Comparison of ENCODE assay signal across 20 cellular contexts in genomic region chr13:83876546-83876945, GRCh38. TPM values are rescaled to one million over a fixed set of nuclear protein-coding genes. Genes with fewer than 3 reads are reported as not detected.
DNase-seq lines count a peak whose midpoint lies in the region; ATAC-seq and TF ChIP-seq lines count a peak whose summit lies in the region.
"Had no signal": no experiment of that assay in that cellular context is flagged by ENCODE, and none has a peak within 500 bp of the region (broad histone marks: within the 10 kb centered on the region; RNA-seq: fewer than 3 reads in every experiment).

No MANE protein-coding gene starts in this region.

- peaks cover 39% of the 10 kb centered on the region for H3K27me3 Mint-ChIP-seq in activated T-helper 17 cell treated with anti-CD3 and anti-CD28 coated beads, Interleukin-2, amount 50 U/mL, for 72 hours

- H3K4me1 Mint-ChIP-seq in activated T-helper 17 cell treated with anti-CD3 and anti-CD28 coated beads, Interleukin-2, amount 50 U/mL, for 72 hours, result peaks cover 12% of the 10 kb centered on the region
- H3K4me1 Mint-ChIP-seq: activated naive CD4-positive, alpha-beta T cell treated with anti-CD3 and anti-CD28 coated beads, Interleukin-2, amount 10 ng/mL, durations not matched to agents 7 days and 5 days; central memory CD8-positive, alpha-beta T cell had no signal

- peak overlapping the region; percentile 53 for H3K27ac Mint-ChIP-seq in activated T-helper 17 cell treated with anti-CD3 and anti-CD28 coated beads, Interleukin-2, amount 50 U/mL, for 72 hours
- H3K27ac Mint-ChIP-seq: activated naive CD4-positive, alpha-beta T cell treated with anti-CD3 and anti-CD28 coated beads, Interleukin-2, amount 10 ng/mL, durations not matched to agents 7 days and 5 days; CD8-positive, alpha-beta memory T cell had no signal

- H3K27me3 ChIP-seq in right cardiac atrium (ENCODE audit: control insufficient read depth, insufficient read depth), result no peaks in the 10 kb centered on the region
- H3K27me3 ChIP-seq in A673 (replicated peaks; ENCODE audit: insufficient read depth, low read depth, low read length, poor library complexity), result peaks cover 15% of the 10 kb centered on the region

- peak overlapping the region; percentile 6 for H3K4me3 Mint-ChIP-seq in activated T-helper 17 cell treated with anti-CD3 and anti-CD28 coated beads, Interleukin-2, amount 50 U/mL, for 72 hours
- H3K4me3 Mint-ChIP-seq: activated naive CD4-positive, alpha-beta T cell treated with anti-CD3 and anti-CD28 coated beads, Interleukin-2, amount 10 ng/mL, durations not matched to agents 7 days and 5 days; CD8-positive, alpha-beta memory T cell; central memory CD8-positive, alpha-beta T cell had no signal

- in situ Hi-C loops in KBM-7 (cut with MboI; ENCODE audit: low pct_unique_long_range_greater_than_20kb, low sequenced_read_pairs), result no loop called here

- no peaks in the 10 kb centered on the region for H3K4me1 ChIP-seq in right cardiac atrium (ENCODE audit: control insufficient read depth, insufficient read depth, low read length)
- H3K4me1 ChIP-seq in A673 (ENCODE audit: insufficient read depth, low read length, poor library complexity, severe bottlenecking), result peaks cover 7% of the 10 kb centered on the region

- H3K9me3 Mint-ChIP-seq in activated T-helper 17 cell treated with anti-CD3 and anti-CD28 coated beads, Interleukin-2, amount 50 U/mL, for 72 hours, result peaks cover under 1% of the 10 kb centered on the region
- H3K9me3 Mint-ChIP-seq: activated naive CD4-positive, alpha-beta T cell treated with anti-CD3 and anti-CD28 coated beads, Interleukin-2, amount 10 ng/mL, durations not matched to agents 7 days and 5 days; central memory CD8-positive, alpha-beta T cell had no signal

- CTCF ChIA-PET in A673 (lab: Charles Lee), result no interaction called here

- no peak for TF ChIP-seq CTCF in A673 (conservative IDR thresholded peaks at IDR 0.05; ENCODE audit: low read depth, low read length)

- H3K9me3 ChIP-seq in right cardiac atrium (ENCODE audit: control insufficient read depth, low read length), result peaks cover 2% of the 10 kb centered on the region
- no peaks in the 10 kb centered on the region for H3K9me3 ChIP-seq in A673 (ENCODE audit: low read depth, low read length, poor library complexity, severe bottlenecking)

- intact Hi-C loops in right cardiac atrium (cut with DNase I), result no loop called here
- intact Hi-C loops in A673 (cut with micrococcal nuclease; ENCODE audit: unreplicated experiment), result no loop called here

- peaks cover 5% of the 10 kb centered on the region for H3K36me3 Mint-ChIP-seq in activated T-helper 17 cell treated with anti-CD3 and anti-CD28 coated beads, Interleukin-2, amount 50 U/mL, for 72 hours (ENCODE audit: low read depth)
- H3K36me3 Mint-ChIP-seq: activated naive CD4-positive, alpha-beta T cell treated with anti-CD3 and anti-CD28 coated beads, Interleukin-2, amount 10 ng/mL, durations not matched to agents 7 days and 5 days; CD8-positive, alpha-beta memory T cell had no signal

- POLR2A ChIA-PET in A673 (lab: Charles Lee; ENCODE audit: low non-redundant PET), result no interaction called here

- 92% methylated on average over 3 of the region's 3 CpGs for WGBS in right cardiac atrium

- ATAC-seq in GM18868 (IDR thresholded peaks at IDR 0.05; ENCODE audit: unreplicated experiment), result peak; percentile 93
- ATAC-seq in GM21515 (IDR thresholded peaks at IDR 0.05; ENCODE audit: unreplicated experiment), result peak; percentile 78
- ATAC-seq in HG03060 (IDR thresholded peaks at IDR 0.05; ENCODE audit: low read depth, unreplicated experiment), result peak; percentile 97
- ATAC-seq in activated T-helper 17 cell treated with anti-CD3 and anti-CD28 coated beads, Interleukin-2, amount 50 U/mL, for 72 hours (replicated peaks), result peak; percentile 91
- no peak for ATAC-seq in right cardiac atrium
- ATAC-seq: HepG2 had no signal

- no peak overlapping the region for H3K4me3 ChIP-seq in right cardiac atrium (ENCODE audit: low read length)
- H3K4me3 ChIP-seq in A673 (ENCODE audit: low read depth, low read length, poor library complexity, severe bottlenecking), result no peak overlapping the region

- DNase-seq in right cardiac atrium, result no peak
- no peak for DNase-seq in A673 (ENCODE audit: low spot score)
- no peak for DNase-seq in KBM-7
- no peak for DNase-seq in H4 (ENCODE audit: low spot score)
- DNase-seq: activated CD4-positive, alpha-beta T cell treated with anti-CD3 and anti-CD28 coated beads for 48 hours; activated naive CD4-positive, alpha-beta T cell treated with anti-CD3 and anti-CD28 coated beads, Interleukin-2, amount 10 ng/mL, durations not matched to agents 7 days and 5 days; CD8-positive, alpha-beta memory T cell; GOT3; mesenchymal stem cell; NCI-H1694 treated with DMSO at 0.1 percent for 48 hours; NK-92 treated with Interleukin-12 subunit alpha and Interleukin-12 subunit beta, amount 100 ng/mL, for 24 hours; stimulated activated CD4-positive, alpha-beta T cell treated with anti-CD3 and anti-CD28 coated beads, Interleukin-2, amount 100 ng/mL, for 24 hours; stimulated activated naive CD4-positive, alpha-beta T cell treated with Interleukin-2 at 50 U/mL for 16 hours had no signal

- no peak overlapping the region for H3K27ac ChIP-seq in right cardiac atrium (ENCODE audit: low read length)
- H3K27ac ChIP-seq in A673 (ENCODE audit: low read depth, low read length, poor library complexity, severe bottlenecking), result no peak overlapping the region

- no peaks in the 10 kb centered on the region for H3K36me3 ChIP-seq in A673 (ENCODE audit: insufficient read depth, low read length, poor library complexity, severe bottlenecking)

- no TSS peak for BruUV-seq in A673 (replicated peaks; lab: Mats Ljungman, UMichigan)

RNA-seq across cellular contexts. Expression of gene SLITRK1, which starts 5.7 kb away (rescaled TPM):
- not detected for total RNA-seq in activated T-helper 17 cell treated with anti-CD3 and anti-CD28 coated beads, Interleukin-2, amount 50 U/mL, for 72 hours
- total RNA-seq in right cardiac atrium (not detected), A673 (2021) (0.49 and 0.57 TPM in 2 replicates)
- polyA plus RNA-seq in right cardiac atrium, result not detected
- total RNA-seq in H4 (2014; rRNA removed; shearing (Covaris generic)), result not detected in 2 replicates
- total RNA-seq: CD8-positive, alpha-beta memory T cell; HepG2 had no signal
- polyA plus RNA-seq: CD8-positive, alpha-beta memory T cell; esophagus; HepG2 had no signal

Comparison
In these comparisons a context has a peak if more than half of its experiments do, and no peak if none do; other contexts are left out.
1. ATAC-seq: peak in GM18868 (single experiment), GM21515 (single experiment), HG03060 (single experiment) and activated T-helper 17 cell treated with anti-CD3 and anti-CD28 coated beads, Interleukin-2, amount 50 U/mL, for 72 hours (single experiment); none in right cardiac atrium (0 of 2).